11 cellular contexts compared by ENCODE assay signal in genomic region chr1:24155011-24155782, GRCh38. TPM values are rescaled to one million over a fixed set of nuclear protein-coding genes. Genes with fewer than 3 reads are reported as not detected.
DNase-seq lines count a peak whose midpoint lies in the region; FAIRE-seq and TF ChIP-seq lines count a peak whose summit lies in the region.
"Had no signal": no experiment of that assay in that cellular context is flagged by ENCODE, and none has a peak within 500 bp of the region (broad histone marks: within the 10 kb centered on the region; RNA-seq: fewer than 3 reads in every experiment).

No MANE protein-coding gene starts in this region.

- H3K4me3 ChIP-seq in breast epithelium (no peak overlapping the region), endothelial cell of umbilical vein (replicated peaks in 1 of 3; ENCODE audit: insufficient read depth in 1 of 3, low read depth in 1 of 3, low read length in 3 of 3) (no peak overlapping the region), thyroid gland (replicated peaks in 1 of 3) (no peak overlapping the region), MG63 (no peak overlapping the region)
- H3K4me3 ChIP-seq: HAP-1 had no signal

- H3K9me3 ChIP-seq in breast epithelium = no peaks in the 10 kb centered on the region
- no peaks in the 10 kb centered on the region for H3K9me3 ChIP-seq in endothelial cell of umbilical vein (replicated peaks; ENCODE audit: control insufficient read depth, insufficient read depth, low read length)
- no peaks in the 10 kb centered on the region for H3K9me3 ChIP-seq in thyroid gland
- no peaks in the 10 kb centered on the region for H3K9me3 ChIP-seq in MG63
- H3K9me3 ChIP-seq: HAP-1 had no signal

- H3K27ac ChIP-seq in breast epithelium = no peak overlapping the region
- no peak overlapping the region for H3K27ac ChIP-seq in endothelial cell of umbilical vein (ENCODE audit: insufficient read depth, low read depth, low read length)
- H3K27ac ChIP-seq in thyroid gland = no peak overlapping the region
- H3K27ac ChIP-seq: KMS-11 had no signal

- POLR2A ChIA-PET in MCF 10A (lab: Yijun Ruan, JAX) (interaction anchor here (0.6 to 1.3 kb wide), 7 partner anchors 12 to 1931 kb away, joined by 3 to 4 read pairs (median 3); partner anchors contain the start of gene NIPAL3), endothelial cell of umbilical vein (lab: Charles Lee) (no interaction called here)

- H2AFZ ChIP-seq in endothelial cell of umbilical vein (ENCODE audit: low read depth, low read length) = no peak overlapping the region

- no peak overlapping the region for H3K27ac Mint-ChIP-seq in MCF 10A (ENCODE audit: low read depth, unreplicated experiment)
- H3K27ac Mint-ChIP-seq: dendritic cell treated with granulocyte-macrophage colony-stimulating factor and Interleukin-4, amounts not matched to agents 40 ng/mL and 50 ng/mL, for 4 days had no signal

- DNase-seq in MCF 10A (ENCODE audit: unreplicated experiment) = peak; percentile 35
- no peak for DNase-seq in breast epithelium (ENCODE audit: low spot score in 2 of 2)
- peak; percentile 16 for DNase-seq in NCI-H2029 treated with DMSO at 0.1 percent for 48 hours (lab: John Stamatoyannopoulos, UW)
- DNase-seq in endothelial cell of umbilical vein (ENCODE audit: low read depth, low spot score) = no peak
- peak; percentile 91 to 92 for DNase-seq in thyroid gland
- no peak for DNase-seq in SKM-1 treated with dmso at 0.1 percent for 144 hours (lab: John Stamatoyannopoulos, UW; ENCODE audit: unreplicated experiment)
- no peak for DNase-seq in MG63
- DNase-seq in hepatic stellate cell (ENCODE audit: low spot score) = no peak

- H3K9me3 Mint-ChIP-seq in MCF 10A (ENCODE audit: unreplicated experiment) = no peaks in the 10 kb centered on the region
- H3K9me3 Mint-ChIP-seq: dendritic cell treated with granulocyte-macrophage colony-stimulating factor and Interleukin-4, amounts not matched to agents 40 ng/mL and 50 ng/mL, for 4 days had no signal

- 26 to 38% methylated on average over 6 to 11 of the region's 11 CpGs for WGBS in thyroid gland, 2 donors

- dilution Hi-C loops in endothelial cell of umbilical vein (cut with MboI; ENCODE audit: extremely low pct_ligation_motif_present, low sequenced_read_pairs) = no loop called here

- BruUV-seq in MCF 10A (replicated peaks; lab: Mats Ljungman, UMichigan) (no TSS peak), endothelial cell of umbilical vein (replicated peaks; lab: Mats Ljungman, UMichigan) (no TSS peak)

- intact Hi-C loops in MCF 10A (cut with micrococcal nuclease) = no loop called here
- intact Hi-C loops in breast epithelium (cut with DNase I; ENCODE audit: low total_unique reads) = no loop called here
- intact Hi-C loops in endothelial cell of umbilical vein (cut with micrococcal nuclease) = no loop called here
- intact Hi-C loops in thyroid gland (cut with DNase I) = no loop called here

- no peaks in the 10 kb centered on the region for H4K20me1 ChIP-seq in endothelial cell of umbilical vein (replicated peaks; ENCODE audit: control insufficient read depth, extremely low read depth, insufficient read depth, low read length)

- no peaks in the 10 kb centered on the region for H3K79me2 ChIP-seq in endothelial cell of umbilical vein (ENCODE audit: control insufficient read depth, insufficient read depth, low read length)

- H3K9me1 ChIP-seq in endothelial cell of umbilical vein (replicated peaks; ENCODE audit: control insufficient read depth, extremely low read depth, insufficient read depth, low read length) = no peaks in the 10 kb centered on the region

- no peaks in the 10 kb centered on the region for H3K27me3 Mint-ChIP-seq in MCF 10A (ENCODE audit: insufficient read depth, unreplicated experiment)

- H3K4me2 ChIP-seq in endothelial cell of umbilical vein (ENCODE audit: insufficient read depth, low read length) = no peak overlapping the region
- H3K4me2 ChIP-seq: KMS-11 had no signal

- CTCF ChIA-PET in MCF 10A (lab: Yijun Ruan, JAX) (interaction anchor here (0.7 to 4.5 kb wide), 11 partner anchors 40 to 318 kb away, joined by 3 to 34 read pairs (median 3); no protein-coding TSS in a partner anchor), endothelial cell of umbilical vein (lab: Charles Lee) (interaction anchor here (0.8 to 4.1 kb wide), 11 partner anchors 11 to 236 kb away, joined by 3 to 18 read pairs (median 3); no protein-coding TSS in a partner anchor)

- TF ChIP-seq POLR2A in breast epithelium (IDR thresholded peaks at IDR 0.05) (no peak), endothelial cell of umbilical vein (IDR thresholded peaks at IDR 0.05; ENCODE audit: low read depth, low read length) (no peak), thyroid gland (IDR thresholded peaks at IDR 0.05) (no peak)

- H3K36me3 ChIP-seq in breast epithelium (no peaks in the 10 kb centered on the region), endothelial cell of umbilical vein (ENCODE audit: control insufficient read depth in 2 of 2, extremely low read depth in 1 of 2, insufficient read depth in 2 of 2, low read length in 2 of 2) (no peaks in the 10 kb centered on the region), thyroid gland (peaks cover 3 to 5% of the 10 kb centered on the region in 2 donors), MG63 (no peaks in the 10 kb centered on the region)

- H3K4me1 ChIP-seq in breast epithelium (no peaks in the 10 kb centered on the region), endothelial cell of umbilical vein (ENCODE audit: control insufficient read depth, extremely low read depth, insufficient read depth, low read length) (peaks cover 5% of the 10 kb centered on the region), thyroid gland (peaks cover 8 to 15% of the 10 kb centered on the region in 2 donors)

- H3K9ac ChIP-seq in endothelial cell of umbilical vein (replicated peaks; ENCODE audit: extremely low read depth, insufficient read depth, low read length) = no peak overlapping the region
- H3K9ac ChIP-seq: KMS-11 had no signal

- H3K27me3 ChIP-seq in breast epithelium (no peaks in the 10 kb centered on the region), endothelial cell of umbilical vein (ENCODE audit: control insufficient read depth in 2 of 2, insufficient read depth in 2 of 2, low read length in 2 of 2) (peaks cover 11% of the 10 kb centered on the region in 2 experiments), thyroid gland (no peaks in the 10 kb centered on the region), MG63 (no peaks in the 10 kb centered on the region)

- peaks cover 13% of the 10 kb centered on the region for H3K4me1 Mint-ChIP-seq in MCF 10A (ENCODE audit: insufficient read depth, unreplicated experiment)

- no peak for TF ChIP-seq CTCF in MCF 10A (IDR thresholded peaks at IDR 0.05; ENCODE audit: unreplicated experiment)
- TF ChIP-seq CTCF in breast epithelium (IDR thresholded peaks at IDR 0.05) = no peak
- peak; percentile 6 to 16 for TF ChIP-seq CTCF in endothelial cell of umbilical vein (IDR thresholded peaks at IDR 0.05; ENCODE audit: extremely low read depth in 1 of 2, insufficient read depth in 1 of 2, low read depth in 1 of 2, low read length in 2 of 2)
- TF ChIP-seq CTCF in thyroid gland (IDR thresholded peaks at IDR 0.05) = peak in 3 of 6 experiments; percentile 12 to 20 (median 16)

- no peak for FAIRE-seq in endothelial cell of umbilical vein (lab: Jason Lieb, UNC)

- no peaks in the 10 kb centered on the region for H3K36me3 Mint-ChIP-seq in MCF 10A (ENCODE audit: insufficient read depth, unreplicated experiment)

- no peak overlapping the region for H3K4me3 Mint-ChIP-seq in MCF 10A (ENCODE audit: unreplicated experiment)
- H3K4me3 Mint-ChIP-seq: dendritic cell treated with granulocyte-macrophage colony-stimulating factor and Interleukin-4, amounts not matched to agents 40 ng/mL and 50 ng/mL, for 4 days had no signal

RNA-seq across cellular contexts. Expression of gene IL22RA1, which starts 12.3 kb away (rescaled TPM):
- total RNA-seq in MCF 10A (2022) (not detected in 2 replicates), breast epithelium (under 1 TPM in 2 of 3 donors, not detected in 1; 0.73 to 0.98 TPM), endothelial cell of umbilical vein (not detected in 2 replicates), thyroid gland (1 to 10 TPM in 1 of 4 donors, not detected in 3; 1.1 TPM)
- polyA plus RNA-seq in endothelial cell of umbilical vein = not detected in 2 replicates
- polyA plus RNA-seq in endothelial cell of umbilical vein (2011; cell fraction: cytosol; rRNA removed) = not detected in 2 replicates
- polyA plus RNA-seq in endothelial cell of umbilical vein (2011; cell fraction: nucleus; rRNA removed) = not detected in 2 replicates
- not detected in 2 replicates for polyA plus RNA-seq in endothelial cell of umbilical vein (2012)
- polyA minus RNA-seq in endothelial cell of umbilical vein = not detected in 2 replicates
- polyA minus RNA-seq in endothelial cell of umbilical vein (2011; cell fraction: cytosol; rRNA and poly(A)+ RNA removed) = 0.92 TPM
- not detected in 2 replicates for polyA minus RNA-seq in endothelial cell of umbilical vein (2011; cell fraction: nucleus; rRNA and poly(A)+ RNA removed)
- 0.86 TPM in 1 of 2 replicates, not detected in the other for total RNA-seq in MG63 (2014; rRNA removed; shearing (Covaris generic); ENCODE audit: low replicate concordance)

RNA-seq across cellular contexts. Expression of gene IFNLR1, which starts 31.9 kb away (rescaled TPM):
- total RNA-seq in MCF 10A (2022) (0.12 and 0.19 TPM in 2 replicates), breast epithelium (10 to 100 TPM in 1 of 3 donors, 1 to 10 TPM in 1, under 1 TPM in 1; under 0.01 to 10.7 (median 3.9) TPM), endothelial cell of umbilical vein (not detected in 2 replicates), thyroid gland (1 to 10 TPM; 4.7 to 9.3 (median 6.1) TPM)
- 0.01 TPM in 1 of 2 replicates, not detected in the other for polyA plus RNA-seq in endothelial cell of umbilical vein
- polyA plus RNA-seq in endothelial cell of umbilical vein (2011; cell fraction: cytosol; rRNA removed) = 0.03 TPM in 1 of 2 replicates, not detected in the other
- not detected in 2 replicates for polyA plus RNA-seq in endothelial cell of umbilical vein (2011; cell fraction: nucleus; rRNA removed)
- not detected in 2 replicates for polyA plus RNA-seq in endothelial cell of umbilical vein (2012)
- not detected in 2 replicates for polyA minus RNA-seq in endothelial cell of umbilical vein
- polyA minus RNA-seq in endothelial cell of umbilical vein (2011; cell fraction: cytosol; rRNA and poly(A)+ RNA removed) = 0.41 TPM
- polyA minus RNA-seq in endothelial cell of umbilical vein (2011; cell fraction: nucleus; rRNA and poly(A)+ RNA removed) = not detected in 2 replicates
- 0.25 and 0.36 TPM in 2 replicates for total RNA-seq in MG63 (2014; rRNA removed; shearing (Covaris generic); ENCODE audit: low replicate concordance)

RNA-seq across cellular contexts. Expression of gene MYOM3, which starts 43.3 kb away (rescaled TPM):
- total RNA-seq in MCF 10A (2022) (0.05 and 0.12 TPM in 2 replicates), breast epithelium (under 1 TPM; 0.32 to 0.98 (median 0.59) TPM), endothelial cell of umbilical vein (0.18 and 0.40 TPM in 2 replicates), thyroid gland (under 1 TPM in 2 of 4 donors, not detected in 2; 0.11 to 0.54 TPM)
- polyA plus RNA-seq in endothelial cell of umbilical vein = 0.06 and 0.11 TPM in 2 replicates
- polyA plus RNA-seq in endothelial cell of umbilical vein (2011; cell fraction: cytosol; rRNA removed) = 0.03 and 0.09 TPM in 2 replicates
- 0.14 and 0.22 TPM in 2 replicates for polyA plus RNA-seq in endothelial cell of umbilical vein (2011; cell fraction: nucleus; rRNA removed)
- polyA plus RNA-seq in endothelial cell of umbilical vein (2012) = 0.15 and 0.20 TPM in 2 replicates
- polyA minus RNA-seq in endothelial cell of umbilical vein = 0.22 and 0.23 TPM in 2 replicates
- polyA minus RNA-seq in endothelial cell of umbilical vein (2011; cell fraction: cytosol; rRNA and poly(A)+ RNA removed) = not detected
- polyA minus RNA-seq in endothelial cell of umbilical vein (2011; cell fraction: nucleus; rRNA and poly(A)+ RNA removed) = 0.10 TPM in 1 of 2 replicates, not detected in the other
- total RNA-seq in MG63 (2014; rRNA removed; shearing (Covaris generic); ENCODE audit: low replicate concordance) = 0.13 TPM in 1 of 2 replicates, not detected in the other

Comparison
In these comparisons a context has a peak if more than half of its experiments do, and no peak if none do; other contexts are left out.
1. DNase-seq: peak in MCF 10A (single experiment), NCI-H2029 treated with DMSO at 0.1 percent for 48 hours (single experiment) and thyroid gland (2 of 2); none in breast epithelium (0 of 2), endothelial cell of umbilical vein (single experiment), SKM-1 treated with dmso at 0.1 percent for 144 hours (single experiment), MG63 (single experiment) and hepatic stellate cell (single experiment).
2. CTCF ChIP-seq: peak in endothelial cell of umbilical vein (2 of 2); none in MCF 10A (single experiment) and breast epithelium (0 of 3).